8 cellular contexts compared by ENCODE assay signal in genomic region chr19:19451429-19452240, GRCh38. TPM values are rescaled to one million over a fixed set of nuclear protein-coding genes. Genes with fewer than 3 reads are reported as not detected.
DNase-seq lines count a peak whose midpoint lies in the region; ATAC-seq, FAIRE-seq and TF ChIP-seq lines count a peak whose summit lies in the region.

No MANE protein-coding gene starts in this region.

- H3K79me2 ChIP-seq in mesendoderm (ENCODE audit: control insufficient read depth, insufficient read depth, low read length) = peaks cover 89% of the 10 kb centered on the region

- H3K23ac ChIP-seq in mesendoderm (ENCODE audit: low read length) = no peak overlapping the region

- no peak overlapping the region for H2AK5ac ChIP-seq in mesendoderm (ENCODE audit: low read length)

- no peak overlapping the region for H2BK120ac ChIP-seq in mesendoderm (ENCODE audit: low read depth, low read length)

- H4K8ac ChIP-seq in mesendoderm (ENCODE audit: low read depth, low read length) = no peak overlapping the region

- H3K4me1 ChIP-seq in kidney (ENCODE audit: control insufficient read depth in 1 of 2, insufficient read depth in 1 of 2, low read depth in 1 of 2, low read length in 2 of 2) (peaks cover 11 to 26% of the 10 kb centered on the region in 2 donors), mesendoderm (ENCODE audit: control insufficient read depth, low read depth, low read length) (peaks cover 12% of the 10 kb centered on the region), small intestine (ENCODE audit: control insufficient read depth in 2 of 2, insufficient read depth in 1 of 2, low read depth in 1 of 2, low read length in 1 of 2) (peaks cover 8 to 17% of the 10 kb centered on the region in 2 donors)

- ATAC-seq in T-cell (replicated peaks in 1 of 4) = peak; percentile 62 to 69 (median 66)
- no peak for ATAC-seq in HG03521 (IDR thresholded peaks at IDR 0.05; ENCODE audit: unreplicated experiment)

- peak; percentile 47 for DNase-seq in stimulated activated CD4-positive, alpha-beta T cell treated with anti-CD3 and anti-CD28 coated beads, Interleukin-1b, Interleukin-23, amount 100 ng/mL, for 48 hours
- no peak for DNase-seq in stimulated activated CD4-positive, alpha-beta T cell treated with anti-CD3 and anti-CD28 coated beads, Interleukin-12 subunit alpha, Interleukin-12 subunit beta, amount 100 ng/mL, for 4 hours
- peak in 26 of 34 experiments; percentile 16 to 50 (median 39) for DNase-seq in T-cell
- DNase-seq in kidney = peak; percentile 15
- no peak for DNase-seq in mesendoderm
- DNase-seq in HFFc6 = no peak
- no peak for DNase-seq in small intestine

- no peak overlapping the region for H3K4me2 ChIP-seq in mesendoderm (ENCODE audit: low read length)

- WGBS in mesendoderm (ENCODE audit: extremely low coverage, insufficient coverage, low lambda C conversion rate) = no CpG with 5 or more reads among the region's 13 CpGs
- WGBS in small intestine, 3 donors = 68 to 84% (median 70%) methylated on average over 12 to 13 of the region's 13 CpGs

- H3K27me3 ChIP-seq in mesendoderm (ENCODE audit: insufficient read depth, low read length, poor library complexity) (no peaks in the 10 kb centered on the region), small intestine (ENCODE audit: control insufficient read depth in 2 of 2, insufficient read depth in 2 of 2, low read length in 2 of 2) (no peaks in the 10 kb centered on the region)

- peak overlapping the region; percentile 92 to 96 for H3K27ac Mint-ChIP-seq in T-cell
- no peak overlapping the region for H3K27ac Mint-ChIP-seq in HFFc6

- FAIRE-seq in kidney (lab: Jason Lieb, UNC) (no peak), small intestine (lab: Jason Lieb, UNC) (no peak)

- H4K5ac ChIP-seq in mesendoderm (ENCODE audit: low read length) = no peak overlapping the region

- TF ChIP-seq CTCF in kidney (IDR thresholded peaks at IDR 0.05; ENCODE audit: borderline replicate concordance, extremely low read depth, insufficient read depth) (no peak), HFFc6 (IDR thresholded peaks at IDR 0.05) (no peak)

- CTCF ChIA-PET in T-cell (lab: Charles Lee) = no interaction called here

- POLR2A ChIA-PET in T-cell (lab: Charles Lee) = interaction anchor here in 1 of 2 donors (0.6 kb wide), 1 partner anchor 717 kb away, joined by 3 read pairs; no protein-coding TSS in a partner anchor

- no peak overlapping the region for H2BK15ac ChIP-seq in mesendoderm (replicated peaks; ENCODE audit: low read depth)

- H3K4me1 Mint-ChIP-seq in T-cell = peaks cover 52 to 72% (median 71%) of the 10 kb centered on the region in 3 donors
- peaks cover 27% of the 10 kb centered on the region for H3K4me1 Mint-ChIP-seq in HFFc6 (ENCODE audit: low read depth)

- no peak overlapping the region for H3K4ac ChIP-seq in mesendoderm (ENCODE audit: low read depth, low read length)

- H3K4me3 ChIP-seq in kidney (ENCODE audit: low read length in 2 of 2) (no peak overlapping the region), mesendoderm (ENCODE audit: low read length) (no peak overlapping the region), small intestine (ENCODE audit: low read depth in 1 of 2, low read length in 2 of 2) (no peak overlapping the region)

- no peak overlapping the region for H2BK5ac ChIP-seq in mesendoderm (ENCODE audit: low read length)

- H3K9me3 Mint-ChIP-seq in T-cell (no peaks in the 10 kb centered on the region), HFFc6 (no peaks in the 10 kb centered on the region)

- H3K4me3 Mint-ChIP-seq in T-cell = peak overlapping the region; percentile 55 to 69 (median 61)
- H3K4me3 Mint-ChIP-seq in HFFc6 = no peak overlapping the region

- H3K27me3 Mint-ChIP-seq in T-cell (no peaks in the 10 kb centered on the region), HFFc6 (ENCODE audit: insufficient read depth) (no peaks in the 10 kb centered on the region; the same call in 1 of the 2 replicates)

- no peaks in the 10 kb centered on the region for H3K36me3 Mint-ChIP-seq in T-cell
- peaks cover 4% of the 10 kb centered on the region; the same call in 1 of the 2 replicates for H3K36me3 Mint-ChIP-seq in HFFc6 (ENCODE audit: low read depth)

- H3K27ac ChIP-seq in kidney (ENCODE audit: low read depth in 2 of 2, low read length in 2 of 2) (no peak overlapping the region), mesendoderm (ENCODE audit: low read depth, low read length) (no peak overlapping the region), small intestine (ENCODE audit: low read depth in 1 of 2, low read length in 1 of 2) (peak overlapping the region in 1 of 2 donors; percentile 37)

- H3K18ac ChIP-seq in mesendoderm (ENCODE audit: low read length) = no peak overlapping the region

- intact Hi-C loops in kidney (cut with DNase I) = no loop called here

- no peaks in the 10 kb centered on the region for H3K36me3 ChIP-seq in kidney (ENCODE audit: control insufficient read depth in 1 of 2, insufficient read depth in 2 of 2, low read length in 2 of 2)
- H3K36me3 ChIP-seq in mesendoderm (ENCODE audit: control insufficient read depth, insufficient read depth, low read length) = no peaks in the 10 kb centered on the region
- no peaks in the 10 kb centered on the region for H3K36me3 ChIP-seq in small intestine (ENCODE audit: control insufficient read depth in 2 of 2, insufficient read depth in 2 of 2, low read length in 2 of 2)

- H3K9me3 ChIP-seq in kidney (ENCODE audit: control insufficient read depth in 1 of 2, low read length in 2 of 2) (no peaks in the 10 kb centered on the region), small intestine (ENCODE audit: control insufficient read depth, low read depth) (no peaks in the 10 kb centered on the region)

- H3K9ac ChIP-seq in kidney (ENCODE audit: low read length in 2 of 2) = no peak overlapping the region
- H3K9ac ChIP-seq in mesendoderm (ENCODE audit: low read length) = no peak overlapping the region

- peaks cover 45% of the 10 kb centered on the region for H3K79me1 ChIP-seq in mesendoderm (ENCODE audit: low read length)

- no peak overlapping the region for H3K56ac ChIP-seq in mesendoderm (ENCODE audit: low read length)

RNA-seq across cellular contexts. Expression of gene GATAD2A, which starts 46.2 kb away (rescaled TPM):
- total RNA-seq in T-cell (100 to 1,000 TPM; 114 to 144 (median 133) TPM), kidney (91.0 TPM)
- polyA plus RNA-seq in kidney (ENCODE audit: insufficient read depth, low read depth, low replicate concordance) (18.0 TPM), small intestine (10 to 100 TPM; 25.9 to 36.5 (median 29.5) TPM)
- 125 TPM for polyA plus RNA-seq in mesendoderm (2013, experiment 1 of 2)
- 121 TPM for polyA plus RNA-seq in mesendoderm (2013, experiment 2 of 2)
- total RNA-seq in HFFc6 (2021; fragmentation: NEBNext Ultra II Directional; extraction: Animal tissue kit (Norgen Biotek cat#: 25700)) = 100 to 1,000 TPM; 107 to 123 (median 112) TPM

Comparison
In these comparisons a context has a peak if more than half of its experiments do, and no peak if none do; other contexts are left out.
1. DNase-seq: peak in stimulated activated CD4-positive, alpha-beta T cell treated with anti-CD3 and anti-CD28 coated beads, Interleukin-1b, Interleukin-23, amount 100 ng/mL, for 48 hours (single experiment), T-cell (26 of 34) and kidney (single experiment); none in stimulated activated CD4-positive, alpha-beta T cell treated with anti-CD3 and anti-CD28 coated beads, Interleukin-12 subunit alpha, Interleukin-12 subunit beta, amount 100 ng/mL, for 4 hours (single experiment), mesendoderm (single experiment), HFFc6 (single experiment) and small intestine (single experiment).